19 cellular contexts compared by ENCODE assay signal in the genomic region with DNA sequence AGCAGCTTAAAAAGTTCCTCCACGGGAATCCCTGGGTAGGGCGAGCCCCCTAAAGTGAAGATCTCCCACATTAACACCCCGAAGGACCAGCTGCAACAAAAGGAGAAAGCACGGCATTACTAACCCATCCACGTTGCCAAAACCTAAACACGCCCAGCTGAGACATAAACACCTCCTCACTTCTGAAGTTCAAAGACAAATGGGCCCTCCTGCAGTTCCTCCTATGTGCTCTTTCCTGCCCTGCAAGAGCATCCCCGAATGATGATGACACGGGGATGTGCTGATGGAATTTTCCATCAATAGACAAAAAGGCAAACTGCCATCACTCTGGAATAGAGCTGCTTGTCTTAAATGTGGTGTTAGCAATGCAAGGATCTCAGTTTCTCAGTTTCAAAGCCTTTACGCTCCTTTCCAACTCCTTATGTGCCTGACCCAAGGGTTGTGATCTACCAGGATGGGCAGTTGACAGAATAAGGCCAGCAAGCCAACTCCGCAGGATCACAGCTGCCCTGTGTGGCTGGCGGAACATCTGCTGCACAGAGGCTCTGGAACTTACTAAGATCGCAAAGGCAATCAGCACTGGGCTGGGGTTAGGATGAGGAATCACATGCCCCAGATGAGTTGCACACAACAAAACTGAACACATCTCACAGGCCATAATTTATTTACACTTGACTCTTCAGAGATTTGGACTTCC.
DNase-seq lines count a peak whose midpoint lies in the region; ATAC-seq and TF ChIP-seq lines count a peak whose summit lies in the region.
"Had no signal": no experiment of that assay in that cellular context is flagged by ENCODE, and none has a peak within 500 bp of the region (broad histone marks: within the 10 kb centered on the region; RNA-seq: fewer than 3 reads in every experiment).

No MANE protein-coding gene starts in this region.

- H3K27ac ChIP-seq in cingulate gyrus (ENCODE audit: low read depth, low read length): peak overlapping the region; percentile 88
- H3K27ac ChIP-seq: BLaER1 had no signal

- H3K36me3 Mint-ChIP-seq in activated CD8-positive, alpha-beta T cell treated with anti-CD3 and anti-CD28 coated beads for 36 hours (ENCODE audit: low read depth): no peaks in the 10 kb centered on the region

- no peaks in the 10 kb centered on the region for H3K4me1 Mint-ChIP-seq in activated CD8-positive, alpha-beta T cell treated with anti-CD3 and anti-CD28 coated beads for 36 hours (ENCODE audit: low read depth)
- H3K4me1 Mint-ChIP-seq: CD8-positive, alpha-beta memory T cell had no signal

- peaks cover 3% of the 10 kb centered on the region for H3K27me3 Mint-ChIP-seq in activated CD8-positive, alpha-beta T cell treated with anti-CD3 and anti-CD28 coated beads for 36 hours

- no peak for ATAC-seq in GM21529 (IDR thresholded peaks at IDR 0.05; ENCODE audit: unreplicated experiment)
- ATAC-seq in activated CD8-positive, alpha-beta T cell treated with anti-CD3 and anti-CD28 coated beads for 36 hours: no peak
- ATAC-seq: HepG2 had no signal

- no peak for TF ChIP-seq CTCF in activated CD8-positive, alpha-beta T cell treated with anti-CD3 and anti-CD28 coated beads for 36 hours (IDR thresholded peaks at IDR 0.05)

- POLR2A ChIA-PET in activated CD8-positive, alpha-beta T cell treated with anti-CD3 and anti-CD28 coated beads for 36 hours (lab: Charles Lee): interaction anchor here (0.6 kb wide), 1 partner anchor 11 kb away, joined by 4 read pairs; no protein-coding TSS in a partner anchor

- H3K4me3 Mint-ChIP-seq in activated CD8-positive, alpha-beta T cell treated with anti-CD3 and anti-CD28 coated beads for 36 hours: no peak overlapping the region
- H3K4me3 Mint-ChIP-seq: CD8-positive, alpha-beta memory T cell had no signal

- peak; percentile 65 for DNase-seq in Ammon's horn (ENCODE audit: low spot score)
- DNase-seq in medulla oblongata (ENCODE audit: extremely low spot score): peak; percentile 60
- peak; percentile 53 for DNase-seq in putamen (ENCODE audit: low spot score)
- no peak for DNase-seq in activated CD8-positive, alpha-beta T cell treated with anti-CD3 and anti-CD28 coated beads for 36 hours
- DNase-seq in NK-92 (lab: John Stamatoyannopoulos, UW; ENCODE audit: unreplicated experiment): no peak
- DNase-seq in NCI-H2107 (lab: John Stamatoyannopoulos, UW): no peak
- DNase-seq: CD8-positive, alpha-beta memory T cell; DND-41; KG1; NCI-H1436 treated with DMSO at 0.1 percent for 48 hours; NCI-H2081 treated with DMSO at 0.1 percent for 48 hours; NCI-H526; NK-92 treated with Interleukin-12 subunit alpha and Interleukin-12 subunit beta, amount 100 ng/mL, for 24 hours; OCI-M1; SIG-M5 had no signal

- CTCF ChIA-PET in activated CD8-positive, alpha-beta T cell treated with anti-CD3 and anti-CD28 coated beads for 36 hours (lab: Charles Lee): no interaction called here

- H3K27ac Mint-ChIP-seq in activated CD8-positive, alpha-beta T cell treated with anti-CD3 and anti-CD28 coated beads for 36 hours: no peak overlapping the region

- intact Hi-C loops in activated CD8-positive, alpha-beta T cell treated with anti-CD3 and anti-CD28 coated beads for 36 hours (cut with micrococcal nuclease): no loop called here

- H3K9me3 Mint-ChIP-seq in activated CD8-positive, alpha-beta T cell treated with anti-CD3 and anti-CD28 coated beads for 36 hours: no peaks in the 10 kb centered on the region

Comparison
In these comparisons a context has a peak if more than half of its experiments do, and no peak if none do; other contexts are left out.
1. DNase-seq: peak in Ammon's horn (single experiment), medulla oblongata (single experiment) and putamen (single experiment); none in activated CD8-positive, alpha-beta T cell treated with anti-CD3 and anti-CD28 coated beads for 36 hours (single experiment), NK-92 (single experiment) and NCI-H2107 (single experiment).